24 cellular contexts compared by ENCODE assay signal in genomic region chr7:85950871-85951270, GRCh38.
A peak's percentile ranks its signal among the peaks of the same experiment; 100 is the strongest.
DNase-seq lines count a peak whose midpoint lies in the region; ATAC-seq, FAIRE-seq and TF ChIP-seq lines count a peak whose summit lies in the region.
"Had no signal": no experiment of that assay in that cellular context is flagged by ENCODE, and none has a peak within 500 bp of the region (broad histone marks: within the 10 kb centered on the region; RNA-seq: fewer than 3 reads in every experiment).

No MANE protein-coding gene starts in this region.

- H3K9me3 ChIP-seq in HepG2 (ENCODE audit: low read length): no peaks in the 10 kb centered on the region
- H3K9me3 ChIP-seq in right lobe of liver: peaks cover 0 to 3% (median 0%) of the 10 kb centered on the region in 4 donors
- H3K9me3 ChIP-seq in K562 (replicated peaks; ENCODE audit: control insufficient read depth, insufficient read depth, low read depth, low read length): no peaks in the 10 kb centered on the region
- no peaks in the 10 kb centered on the region for H3K9me3 ChIP-seq in HAP-1
- H3K9me3 ChIP-seq: BE2C had no signal

- H3K4me1 ChIP-seq in HepG2 (ENCODE audit: insufficient read depth, low read length) (peaks cover 11% of the 10 kb centered on the region; the same call in 1 of the 2 replicates), right lobe of liver (no peaks in the 10 kb centered on the region), K562 (replicated peaks in 1 of 2; ENCODE audit: control insufficient read depth in 2 of 2, insufficient read depth in 2 of 2, low read length in 2 of 2) (no peaks in the 10 kb centered on the region), HAP-1 (no peaks in the 10 kb centered on the region)
- H3K4me1 ChIP-seq: BE2C, BLaER1 had no signal

- H3K9ac ChIP-seq in HepG2 (ENCODE audit: insufficient read depth, low read depth, low read length) (no peak overlapping the region), K562 (ENCODE audit: insufficient read depth in 1 of 2, low read depth in 2 of 2, low read length in 2 of 2) (no peak overlapping the region)
- H3K9ac ChIP-seq: BLaER1 had no signal

- in situ Hi-C loops in HepG2 (cut with HindIII; ENCODE audit: extremely low pct_ligation_motif_present, low pct_unique_long_range_greater_than_20kb): no loop called here
- in situ Hi-C loops in K562 (cut with MboI): no loop called here
- in situ Hi-C loops in HAP-1 (cut with MboI; ENCODE audit: low sequenced_read_pairs): no loop called here

- CTCF ChIA-PET in HepG2 (lab: Yijun Ruan, JAX; ENCODE audit: low intra/inter-chr PET ratio, low total read pairs): no interaction called here
- CTCF ChIA-PET in K562 (lab: Yijun Ruan, JAX; ENCODE audit: low intra/inter-chr PET ratio): no interaction called here

- H3K36me3 ChIP-seq in HepG2 (replicated peaks in 1 of 2; ENCODE audit: control insufficient read depth in 1 of 2, insufficient read depth in 2 of 2, low read length in 2 of 2) (no peaks in the 10 kb centered on the region), right lobe of liver (no peaks in the 10 kb centered on the region), K562 (ENCODE audit: control insufficient read depth, insufficient read depth, low read length) (no peaks in the 10 kb centered on the region), HAP-1 (replicated peaks) (no peaks in the 10 kb centered on the region)
- H3K36me3 ChIP-seq: BE2C, BLaER1 had no signal

- H3K27ac ChIP-seq in HepG2 (ENCODE audit: extremely low read length, insufficient read depth, low read length): no peak overlapping the region
- no peak overlapping the region for H3K27ac ChIP-seq in right lobe of liver
- H3K27ac ChIP-seq in K562 (ENCODE audit: extremely low read depth, low read depth, low read length): no peak overlapping the region
- H3K27ac ChIP-seq: 22Rv1, BLaER1 had no signal

- H4K20me1 ChIP-seq in HepG2 (ENCODE audit: insufficient read depth, low read length): no peaks in the 10 kb centered on the region
- no peaks in the 10 kb centered on the region for H4K20me1 ChIP-seq in K562 (replicated peaks; ENCODE audit: control insufficient read depth, insufficient read depth, low read length)
- H4K20me1 ChIP-seq: BLaER1 had no signal

- TF ChIP-seq POLR2A in HepG2 (IDR thresholded peaks at IDR 0.05; ENCODE audit: insufficient read depth in 1 of 2, low read depth in 2 of 2, low read length in 2 of 2) (no peak), right lobe of liver (IDR thresholded peaks at IDR 0.05) (no peak), K562 (conservative IDR thresholded peaks at IDR 0.05) (no peak)

- DNase-seq in HepG2 (ENCODE audit: low spot score) (no peak), right lobe of liver (no peak), K562 (ENCODE audit: extremely low read depth in 1 of 4, low spot score in 3 of 4) (no peak), HAP-1 (ENCODE audit: low spot score in 2 of 2) (no peak)
- DNase-seq in central memory CD4-positive, alpha-beta T cell: no peak
- DNase-seq: ACHN; BE2C; C1 segment of cervical spinal cord; CD4-positive, alpha-beta memory T cell; CD4-positive, CD25-positive, alpha-beta regulatory T cell; CD8-positive, alpha-beta memory T cell; COR-L47; DMS 273 treated with DMSO at 0.1 percent for 48 hours; DMS153; DMS53; DMS79; DND-41; EL; GDM1 had no signal

- intact Hi-C loops in HepG2 (cut with micrococcal nuclease; ENCODE audit: unreplicated experiment): no loop called here
- intact Hi-C loops in right lobe of liver (cut with DNase I): no loop called here
- intact Hi-C loops in K562 (cut with micrococcal nuclease): no loop called here

- no peak overlapping the region for H3K4me2 ChIP-seq in HepG2 (ENCODE audit: low read depth, low read length)
- no peak overlapping the region for H3K4me2 ChIP-seq in K562 (ENCODE audit: insufficient read depth, low read length)
- H3K4me2 ChIP-seq: BLaER1 had no signal

- no peaks in the 10 kb centered on the region for H3K79me2 ChIP-seq in HepG2 (ENCODE audit: insufficient read depth, low read length)
- H3K79me2 ChIP-seq in K562 (ENCODE audit: control insufficient read depth, insufficient read depth, low read length): no peaks in the 10 kb centered on the region

- H3K4me3 ChIP-seq in HepG2 (replicated peaks in 1 of 3; ENCODE audit: insufficient read depth in 1 of 3, low read depth in 2 of 3, low read length in 3 of 3) (no peak overlapping the region), right lobe of liver (no peak overlapping the region), K562 (no peak overlapping the region), HAP-1 (no peak overlapping the region)
- H3K4me3 ChIP-seq: BLaER1, GM12878 had no signal

- 0% methylated on average over 1 of the region's 1 CpG for WGBS in HepG2 (ENCODE audit: low lambda C conversion rate)
- WGBS in right lobe of liver (ENCODE audit: insufficient coverage, low coverage, low lambda C conversion rate, missing lambda C conversion rate): 15% methylated on average over 1 of the region's 1 CpG
- WGBS in K562 (ENCODE audit: insufficient coverage, low coverage, missing lambda C conversion rate): 0% methylated on average over 1 of the region's 1 CpG

- no peak for TF ChIP-seq RAD21 in HepG2 (CRISPR knock-in tag; IDR thresholded peaks at IDR 0.05)
- TF ChIP-seq RAD21 in K562 (CRISPR knock-in tag; conservative IDR thresholded peaks at IDR 0.05 in 1 of 2, IDR thresholded peaks at IDR 0.05 in 1 of 2): no peak

- no peak for FAIRE-seq in HepG2 (lab: Jason Lieb, UNC)
- no peak for FAIRE-seq in K562 (lab: Jason Lieb, UNC)
- FAIRE-seq: GM12878, GM12892, GM18507 had no signal

- TF ChIP-seq EP300 in HepG2 (IDR thresholded peaks at IDR 0.05; ENCODE audit: low read depth in 2 of 2, low read length in 2 of 2) (no peak), HepG2 (CRISPR knock-in tag; IDR thresholded peaks at IDR 0.05; ENCODE audit: borderline replicate concordance) (no peak), K562 (IDR thresholded peaks at IDR 0.05; ENCODE audit: low read length) (no peak)

- H3K9me1 ChIP-seq in K562 (ENCODE audit: control insufficient read depth, insufficient read depth, low read length): no peaks in the 10 kb centered on the region

- H2AFZ ChIP-seq in HepG2 (ENCODE audit: low read length) (no peak overlapping the region), K562 (ENCODE audit: low read depth, low read length) (no peak overlapping the region)

- ATAC-seq in HepG2 (no peak), right lobe of liver (no peak), K562 (no peak)
- ATAC-seq: GM12878 had no signal

- POLR2A ChIA-PET in HepG2 (lab: Yijun Ruan, JAX): no interaction called here
- POLR2A ChIA-PET in K562 (lab: Yijun Ruan, JAX): no interaction called here

- H3K27me3 ChIP-seq in HepG2 (ENCODE audit: control insufficient read depth in 1 of 2, insufficient read depth in 2 of 2, low read length in 2 of 2) (no peaks in the 10 kb centered on the region), right lobe of liver (no peaks in the 10 kb centered on the region), K562 (ENCODE audit: control insufficient read depth in 2 of 2, insufficient read depth in 2 of 2, low read length in 2 of 2) (no peaks in the 10 kb centered on the region), HAP-1 (ENCODE audit: low read depth) (no peaks in the 10 kb centered on the region)
- H3K27me3 ChIP-seq: BE2C, BLaER1 had no signal

- TF ChIP-seq CTCF in HepG2 (CRISPR knock-in tag; IDR thresholded peaks at IDR 0.05) (no peak), right lobe of liver (IDR thresholded peaks at IDR 0.05) (no peak), K562 (IDR thresholded peaks at IDR 0.05 in 2 of 3, conservative IDR thresholded peaks at IDR 0.05 in 1 of 3; ENCODE audit: insufficient read depth in 2 of 3, low read depth in 1 of 3, low read length in 3 of 3) (no peak)

- no TSS peak for BruUV-seq in HepG2 (replicated peaks; lab: Mats Ljungman, UMichigan)
- no TSS peak for BruUV-seq in K562 (replicated peaks; lab: Mats Ljungman, UMichigan)

TF ChIP-seq in HepG2, 621 proteins besides CTCF, POLR2A, EP300 and RAD21 (continues in another document):
- no peak for TF ChIP-seq STAT6 (CRISPR knock-in tag; IDR thresholded peaks at IDR 0.05; ENCODE audit: borderline replicate concordance)
- TF ChIP-seq MAFF (IDR thresholded peaks at IDR 0.05; ENCODE audit: low read depth, low read length): peak; percentile 79

TF ChIP-seq in K562, 482 proteins besides CTCF, POLR2A, EP300 and RAD21:
- no peak for TF ChIP-seq ZNF830 (CRISPR knock-in tag; IDR thresholded peaks at IDR 0.05)
- peak; percentile 12; the same call in 1 of the 2 replicates for TF ChIP-seq MAFF (IDR thresholded peaks at IDR 0.05; ENCODE audit: low read length)
- 0 out of 2 replicates have a peak, but pooled peaks have one; percentile 24 for TF ChIP-seq MAFG (tag; conservative IDR thresholded peaks at IDR 0.05)
- no peak for TF ChIP-seq GATAD2A (IDR thresholded peaks at IDR 0.05)
- TF ChIP-seq MYNN (IDR thresholded peaks at IDR 0.05): no peak
- no peak for TF ChIP-seq MYNN (CRISPR knock-in tag; IDR thresholded peaks at IDR 0.05)
- no peak for TF ChIP-seq ZNF12 (CRISPR knock-in tag; IDR thresholded peaks at IDR 0.05)
- TF ChIP-seq MAFK (IDR thresholded peaks at IDR 0.05; ENCODE audit: low read length): peak; percentile 5; the same call in 1 of the 2 replicates
- no peak for TF ChIP-seq ZNF239 (CRISPR knock-in tag; IDR thresholded peaks at IDR 0.05)
- no peak for TF ChIP-seq COPS2 (conservative IDR thresholded peaks at IDR 0.05)
- TF ChIP-seq PTTG1 (tag; IDR thresholded peaks at IDR 0.05; ENCODE audit: low read depth): no peak
- peak; percentile 67 for TF ChIP-seq ZNF316 (IDR thresholded peaks at IDR 0.05)

Comparison
In these comparisons a context has a peak if more than half of its experiments do, and no peak if none do; other contexts are left out.
1. Of the 241 proteins assayed by ChIP-seq in both HepG2 and K562: peak only in HepG2: none; only in K562: MAFG; in both: MAFF and MAFK; in neither: 238.